18 cellular contexts compared by ENCODE assay signal in genomic region chr1:171500304-171500703, GRCh38. TPM values are rescaled to one million over a fixed set of nuclear protein-coding genes. Genes with fewer than 3 reads are reported as not detected.
DNase-seq lines count a peak whose midpoint lies in the region; TF ChIP-seq lines count a peak whose summit lies in the region.
"Had no signal": no experiment of that assay in that cellular context is flagged by ENCODE, and none has a peak within 500 bp of the region (broad histone marks: within the 10 kb centered on the region; RNA-seq: fewer than 3 reads in every experiment).

No MANE protein-coding gene starts in this region.

- DNase-seq in MCF 10A (ENCODE audit: unreplicated experiment) (no peak), breast epithelium (ENCODE audit: low spot score in 2 of 2) (no peak), trophoblast cell (no peak), WERI-Rb-1 (no peak), OCI-M1 (lab: John Stamatoyannopoulos, UW) (no peak)
- no peak for DNase-seq in activated naive CD8-positive, alpha-beta T cell treated with anti-CD3 and anti-CD28 coated beads for 36 hours
- no peak for DNase-seq in activated CD4-positive, alpha-beta T cell treated with anti-CD3 and anti-CD28 coated beads for 1 hour
- DNase-seq: H7, IMR-90, NCI-H1092 treated with DMSO at 0.1 percent for 48 hours, NCI-H146, NCI-H2029 treated with DMSO at 0.1 percent for 48 hours, NCI-H2171, NCI-H526, Peyer's patch had no signal

- H2AFZ ChIP-seq in KMS-11 (ENCODE audit: low read depth), result no peak overlapping the region
- peak overlapping the region; percentile 70 for H2AFZ ChIP-seq in trophoblast cell (ENCODE audit: insufficient read depth, low read length, poor library complexity)

- H4K12ac ChIP-seq in trophoblast cell (ENCODE audit: low read depth, low read length), result no peak overlapping the region

- peaks cover 0 to under 1% of the 10 kb centered on the region in 2 donors for H3K4me1 ChIP-seq in breast epithelium
- H3K4me1 ChIP-seq in KMS-11 (ENCODE audit: low read depth, poor library complexity, severe bottlenecking), result peaks cover 72% of the 10 kb centered on the region
- peaks cover 0 to 2% of the 10 kb centered on the region in 2 experiments for H3K4me1 ChIP-seq in trophoblast cell (ENCODE audit: control insufficient read depth in 1 of 2, insufficient read depth in 2 of 2, low read length in 2 of 2)

- CTCF ChIA-PET in MCF 10A (lab: Yijun Ruan, JAX), result interaction anchor here (0.6 to 9.1 kb wide), 7 partner anchors 9 to 1904 kb away, joined by 3 to 73 read pairs (median 4); partner anchors contain the start of gene PRRC2C

- H2BK12ac ChIP-seq in trophoblast cell (ENCODE audit: low read length), result no peak overlapping the region

- no peaks in the 10 kb centered on the region for H3K79me1 ChIP-seq in trophoblast cell (ENCODE audit: low read length)

- no peak for TF ChIP-seq POLR2A in breast epithelium (IDR thresholded peaks at IDR 0.05)

- peak overlapping the region; percentile 44 for H3K27ac Mint-ChIP-seq in MCF 10A (ENCODE audit: low read depth, unreplicated experiment)
- H3K27ac Mint-ChIP-seq in activated naive CD8-positive, alpha-beta T cell treated with anti-CD3 and anti-CD28 coated beads for 36 hours, result peak overlapping the region; percentile 38

- H3K9me3 Mint-ChIP-seq in MCF 10A (ENCODE audit: unreplicated experiment), result no peaks in the 10 kb centered on the region
- peaks cover 7% of the 10 kb centered on the region for H3K9me3 Mint-ChIP-seq in activated naive CD8-positive, alpha-beta T cell treated with anti-CD3 and anti-CD28 coated beads for 36 hours

- no peak overlapping the region for H3K14ac ChIP-seq in trophoblast cell (ENCODE audit: low read length)

- H2AK5ac ChIP-seq in trophoblast cell (ENCODE audit: low read length), result no peak overlapping the region

- H3K4me1 Mint-ChIP-seq in MCF 10A (ENCODE audit: insufficient read depth, unreplicated experiment), result peaks cover 45% of the 10 kb centered on the region
- H3K4me1 Mint-ChIP-seq in activated naive CD8-positive, alpha-beta T cell treated with anti-CD3 and anti-CD28 coated beads for 36 hours, result peaks cover 72% of the 10 kb centered on the region

- WGBS in trophoblast cell (ENCODE audit: extremely low coverage, insufficient coverage, insufficient read length), result no CpG with 5 or more reads among the region's 3 CpGs

- H3K79me2 ChIP-seq in KMS-11 (ENCODE audit: insufficient read depth, low read depth) (peaks cover 100% of the 10 kb centered on the region), trophoblast cell (ENCODE audit: control insufficient read depth, insufficient read depth, low read length, poor library complexity) (peaks cover 42% of the 10 kb centered on the region)

- H3K9ac ChIP-seq in KMS-11, result no peak overlapping the region
- H3K9ac ChIP-seq in trophoblast cell (ENCODE audit: low read length), result no peak overlapping the region
- H3K9ac ChIP-seq: BLaER1 treated with 17β-estradiol and CSF1 and Interleukin-3, amounts not matched to agents 10 nM and 100 nM had no signal

- no peak overlapping the region for H4K8ac ChIP-seq in trophoblast cell (ENCODE audit: low read depth, low read length)

- no peak overlapping the region for H4K91ac ChIP-seq in trophoblast cell (ENCODE audit: low read depth, low read length)

- intact Hi-C loops in MCF 10A (cut with micrococcal nuclease) (no loop called here), breast epithelium (cut with DNase I; ENCODE audit: low total_unique reads) (no loop called here)

- H3K9me3 ChIP-seq in breast epithelium (no peaks in the 10 kb centered on the region), trophoblast cell (ENCODE audit: insufficient read depth, low read depth, low read length) (no peaks in the 10 kb centered on the region), WERI-Rb-1 (ENCODE audit: severe bottlenecking) (no peaks in the 10 kb centered on the region)
- H3K9me3 ChIP-seq: Peyer's patch had no signal

- H3K36me3 ChIP-seq in breast epithelium (no peaks in the 10 kb centered on the region), KMS-11 (ENCODE audit: insufficient read depth) (no peaks in the 10 kb centered on the region; the same call in 1 of the 2 replicates), trophoblast cell (ENCODE audit: control insufficient read depth in 1 of 2, insufficient read depth in 2 of 2, low read length in 2 of 2) (peaks cover 5% of the 10 kb centered on the region in 2 experiments), WERI-Rb-1 (peaks cover 35% of the 10 kb centered on the region)
- H3K36me3 ChIP-seq: Peyer's patch had no signal

- BruUV-seq in MCF 10A (replicated peaks; lab: Mats Ljungman, UMichigan), result no TSS peak

- no peak overlapping the region for H3K4me3 Mint-ChIP-seq in MCF 10A (ENCODE audit: unreplicated experiment)
- no peak overlapping the region for H3K4me3 Mint-ChIP-seq in activated naive CD8-positive, alpha-beta T cell treated with anti-CD3 and anti-CD28 coated beads for 36 hours

- H4K20me1 ChIP-seq in KMS-11 (ENCODE audit: insufficient read depth), result peaks cover 94% of the 10 kb centered on the region

- POLR2A ChIA-PET in MCF 10A (lab: Yijun Ruan, JAX), result interaction anchor here (1.2 to 2.8 kb wide), 4 partner anchors 11 to 15 kb away, joined by 3 to 21 read pairs (median 5); partner anchors contain the start of gene PRRC2C

- TF ChIP-seq CTCF in MCF 10A (IDR thresholded peaks at IDR 0.05; ENCODE audit: unreplicated experiment) (no peak), breast epithelium (IDR thresholded peaks at IDR 0.05) (no peak), KMS-11 (conservative IDR thresholded peaks at IDR 0.05; ENCODE audit: low read depth, low read length) (no peak), WERI-Rb-1 (IDR thresholded peaks at IDR 0.05; ENCODE audit: low read depth, low read length) (no peak)

- peaks cover 46% of the 10 kb centered on the region for H3K36me3 Mint-ChIP-seq in MCF 10A (ENCODE audit: insufficient read depth, unreplicated experiment)
- H3K36me3 Mint-ChIP-seq in activated naive CD8-positive, alpha-beta T cell treated with anti-CD3 and anti-CD28 coated beads for 36 hours, result peaks cover 71% of the 10 kb centered on the region

- H3K27me3 Mint-ChIP-seq in MCF 10A (ENCODE audit: insufficient read depth, unreplicated experiment), result no peaks in the 10 kb centered on the region
- H3K27me3 Mint-ChIP-seq in activated naive CD8-positive, alpha-beta T cell treated with anti-CD3 and anti-CD28 coated beads for 36 hours, result no peaks in the 10 kb centered on the region

- H3K27ac ChIP-seq in breast epithelium (no peak overlapping the region), KMS-11 (peak overlapping the region; percentile 16; the same call in 1 of the 2 replicates), trophoblast cell (ENCODE audit: low read depth, low read length) (no peak overlapping the region), WERI-Rb-1 (no peak overlapping the region)
- H3K27ac ChIP-seq: HL-60, Peyer's patch had no signal

- H2BK120ac ChIP-seq in trophoblast cell (ENCODE audit: insufficient read depth, low read length, poor library complexity), result no peak overlapping the region

- H2BK5ac ChIP-seq in trophoblast cell (ENCODE audit: low read depth, low read length, poor library complexity), result no peak overlapping the region

- H3K4me3 ChIP-seq in breast epithelium (no peak overlapping the region), KMS-11 (IDR thresholded peaks at IDR 0.05; ENCODE audit: insufficient read depth, low read depth, low read length) (no peak overlapping the region), trophoblast cell (ENCODE audit: low read depth, low read length) (no peak overlapping the region), WERI-Rb-1 (ENCODE audit: low read depth, low read length) (no peak overlapping the region)
- H3K4me3 ChIP-seq: BLaER1 treated with 17β-estradiol and CSF1 and Interleukin-3, amounts not matched to agents 10 nM and 100 nM; Peyer's patch had no signal

- H3K23ac ChIP-seq in trophoblast cell (ENCODE audit: low read length), result no peak overlapping the region

- no peak overlapping the region for H3K18ac ChIP-seq in trophoblast cell (ENCODE audit: low read length)

- no peaks in the 10 kb centered on the region for H3K27me3 ChIP-seq in breast epithelium
- H3K27me3 ChIP-seq in KMS-11 (ENCODE audit: insufficient read depth, low read depth), result no peaks in the 10 kb centered on the region
- H3K27me3 ChIP-seq in trophoblast cell (ENCODE audit: insufficient read depth, low read length), result no peaks in the 10 kb centered on the region
- no peaks in the 10 kb centered on the region for H3K27me3 ChIP-seq in WERI-Rb-1 (ENCODE audit: insufficient read depth, low read depth, severe bottlenecking)
- H3K27me3 ChIP-seq: BLaER1 treated with 17β-estradiol and CSF1 and Interleukin-3, amounts not matched to agents 10 nM and 100 nM; Peyer's patch had no signal

- H3K4ac ChIP-seq in trophoblast cell (ENCODE audit: low read depth, low read length), result peak overlapping the region; percentile 98

- peak overlapping the region; percentile 69 for H3K4me2 ChIP-seq in KMS-11
- H3K4me2 ChIP-seq in trophoblast cell (ENCODE audit: low read length), result no peak overlapping the region

RNA-seq across cellular contexts. Expression of gene PRRC2C, which starts 15.0 kb away (rescaled TPM):
- total RNA-seq in MCF 10A (2022) (296 and 298 TPM in 2 replicates), breast epithelium (100 to 1,000 TPM in 1 of 3 donors, 10 to 100 TPM in 2; 91.1 to 126 (median 96.0) TPM)
- total RNA-seq in activated naive CD8-positive, alpha-beta T cell treated with anti-CD3 and anti-CD28 coated beads for 36 hours, result 100 to 1,000 TPM; 252 to 256 TPM
- 169 and 179 TPM in 2 replicates for polyA plus RNA-seq in trophoblast cell (2013)
